15 cellular contexts compared by ENCODE assay signal in the genomic region with DNA sequence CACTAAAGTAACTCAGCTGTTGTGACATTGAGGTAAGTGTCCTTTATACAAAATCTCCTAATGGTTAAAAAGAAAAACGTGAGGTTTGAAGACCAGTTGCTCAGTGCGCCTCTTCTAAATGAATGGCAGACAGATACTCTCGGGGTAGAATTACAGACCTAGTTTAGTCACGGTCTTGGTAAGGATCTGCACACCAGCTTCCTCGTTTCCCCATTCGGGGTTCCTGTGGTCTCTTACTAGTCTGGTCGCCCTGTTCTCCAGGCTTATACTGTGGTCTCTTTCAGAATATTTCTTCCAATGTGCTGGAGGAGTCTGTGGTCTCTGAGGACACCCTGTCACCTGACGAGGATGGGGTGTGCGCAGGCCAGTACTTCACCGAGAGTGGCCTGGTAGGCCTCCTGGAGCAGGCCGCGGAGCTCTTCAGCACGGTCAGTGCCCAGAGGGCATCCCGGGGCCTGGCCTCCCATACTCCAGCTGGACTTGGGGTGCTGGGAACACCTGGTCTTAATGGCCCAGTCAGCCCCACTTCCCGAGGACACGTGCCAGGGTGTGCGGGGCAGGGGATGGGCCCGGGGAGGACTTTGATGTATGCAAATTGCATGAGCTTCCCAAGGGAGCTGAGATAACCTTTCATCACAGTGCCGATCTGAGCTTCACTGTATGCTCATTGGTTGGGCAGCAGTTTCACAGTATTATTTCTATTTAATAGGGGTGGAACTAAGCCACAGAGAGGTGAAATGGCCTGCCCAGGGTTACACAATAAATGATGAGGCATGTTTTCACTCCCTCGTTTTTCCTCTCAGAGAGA.
DNase-seq lines count a peak whose midpoint lies in the region; ATAC-seq, FAIRE-seq and TF ChIP-seq lines count a peak whose summit lies in the region.
"Had no signal": no experiment of that assay in that cellular context is flagged by ENCODE, and none has a peak within 500 bp of the region (broad histone marks: within the 10 kb centered on the region; RNA-seq: fewer than 3 reads in every experiment).

No MANE protein-coding gene starts in this region.

- H3K36me3 ChIP-seq in IMR-90 (ENCODE audit: control insufficient read depth, insufficient read depth, low read length) (no peaks in the 10 kb centered on the region), spleen (peaks cover 3 to 100% (median 96%) of the 10 kb centered on the region in 6 donors)

- no peak for TF ChIP-seq RAD21 in IMR-90 (IDR thresholded peaks at IDR 0.05; ENCODE audit: low read length)

- H3K79me1 ChIP-seq in IMR-90 (ENCODE audit: low read depth in 1 of 2, low read length in 2 of 2) = no peaks in the 10 kb centered on the region

- H2AFZ ChIP-seq in IMR-90 (replicated peaks; ENCODE audit: low read length, poor library complexity) = no peak overlapping the region

- no peak overlapping the region; the same call in 1 of the 2 replicates for H2AK5ac ChIP-seq in IMR-90 (ENCODE audit: low read depth, low read length)

- peaks cover 2% of the 10 kb centered on the region for H3K4me1 Mint-ChIP-seq in activated naive CD8-positive, alpha-beta T cell treated with anti-CD3 and anti-CD28 coated beads for 36 hours
- H3K4me1 Mint-ChIP-seq: natural killer cell had no signal

- POLR2A ChIA-PET in IMR-90 (lab: Charles Lee; ENCODE audit: unreplicated experiment) = interaction anchor here (0.6 kb wide), 1 partner anchor 252 kb away, joined by 3 read pairs; no protein-coding TSS in a partner anchor

- DNase-seq in IMR-90 (no peak), cardiac fibroblast (ENCODE audit: low read depth in 2 of 2) (peak; percentile 56 to 86), kidney glomerular epithelial cell (lab: John Stamatoyannopoulos, UW) (peak; percentile 78), spleen (peak; percentile 64), NCI-H1694 (lab: John Stamatoyannopoulos, UW) (no peak), cortex of kidney (lab: John Stamatoyannopoulos, UW) (no peak), frontal cortex (ENCODE audit: low spot score in 2 of 2) (no peak)
- no peak for DNase-seq in activated naive CD8-positive, alpha-beta T cell treated with anti-CD3 and anti-CD28 coated beads for 36 hours
- DNase-seq: activated T-cell treated with anti-CD3 and anti-CD28 coated beads, Interleukin-2, amount 50 U/mL, for 1 hour; H9; natural killer cell; NCI-H1048; stimulated activated CD4-positive, alpha-beta T cell treated with anti-CD3 and anti-CD28 coated beads, Interleukin-12 subunit alpha, Interleukin-12 subunit beta, amount 100 ng/mL, for 4 hours had no signal

- H3K4me2 ChIP-seq in IMR-90 (ENCODE audit: low read depth, low read length) = no peak overlapping the region

- no peak overlapping the region for H2BK20ac ChIP-seq in IMR-90 (ENCODE audit: low read depth, low read length)

- H4K8ac ChIP-seq in IMR-90 (ENCODE audit: low read depth in 2 of 2, low read length in 2 of 2) = peak overlapping the region in 1 of 2 experiments; percentile 60; a peak in 1 of 4 replicates

- no peak overlapping the region for H3K56ac ChIP-seq in IMR-90 (ENCODE audit: extremely low read depth, insufficient read depth, low read length)

- H3K27ac Mint-ChIP-seq in activated naive CD8-positive, alpha-beta T cell treated with anti-CD3 and anti-CD28 coated beads for 36 hours = no peak overlapping the region
- H3K27ac Mint-ChIP-seq: H9 had no signal

- H3K4ac ChIP-seq in IMR-90 (ENCODE audit: low read depth, low read length) = no peak overlapping the region

- H3K9ac ChIP-seq in IMR-90 (ENCODE audit: low read depth, low read length) = no peak overlapping the region

- peak overlapping the region; percentile 3; the same call in 1 of the 3 replicates for H2BK15ac ChIP-seq in IMR-90 (ENCODE audit: low read depth, low read length)

- TF ChIP-seq POLR2A in IMR-90 (IDR thresholded peaks at IDR 0.05; ENCODE audit: low read depth, low read length) (no peak), spleen (IDR thresholded peaks at IDR 0.05) (no peak)

- H3K18ac ChIP-seq in IMR-90 (ENCODE audit: low read depth, low read length) = peak overlapping the region; percentile 64; the same call in 1 of the 2 replicates

- no peak overlapping the region; the same call in 1 of the 2 replicates for H4K91ac ChIP-seq in IMR-90 (ENCODE audit: insufficient read depth, low read depth, low read length)

- CTCF ChIA-PET in IMR-90 (lab: Yijun Ruan, JAX) = no interaction called here

- H3K4me3 Mint-ChIP-seq in activated naive CD8-positive, alpha-beta T cell treated with anti-CD3 and anti-CD28 coated beads for 36 hours = no peak overlapping the region
- H3K4me3 Mint-ChIP-seq: H9, natural killer cell had no signal

- no peaks in the 10 kb centered on the region for H4K20me1 ChIP-seq in IMR-90 (ENCODE audit: insufficient read depth, low read length)

- H3K9me1 ChIP-seq in IMR-90 (ENCODE audit: insufficient read depth, low read length) = peaks cover 3% of the 10 kb centered on the region; the same call in 1 of the 2 replicates

- in situ Hi-C loops in IMR-90 (cut with MboI; ENCODE audit: low sequenced_read_pairs) = no loop called here

- no peak for TF ChIP-seq CTCF in IMR-90 (conservative IDR thresholded peaks at IDR 0.05; ENCODE audit: low read depth, low read length)
- no peak for TF ChIP-seq CTCF in cardiac fibroblast (IDR thresholded peaks at IDR 0.05; ENCODE audit: low read depth, low read length)
- no peak for TF ChIP-seq CTCF in spleen (IDR thresholded peaks at IDR 0.05 in 8 of 11, conservative IDR thresholded peaks at IDR 0.05 in 3 of 11)

- dilution Hi-C loops in IMR-90 (cut with HindIII; ENCODE audit: low sequenced_read_pairs, unreplicated experiment) = no loop called here

- H3K4me3 ChIP-seq in IMR-90 (ENCODE audit: insufficient read depth, low read depth, low read length) (no peak overlapping the region), cardiac fibroblast (replicated peaks in 1 of 2; ENCODE audit: low read depth in 2 of 2, low read length in 2 of 2) (no peak overlapping the region), spleen (no peak overlapping the region)
- H3K4me3 ChIP-seq: body of pancreas had no signal

- intact Hi-C loops in IMR-90 (cut with micrococcal nuclease) = loop anchor here (5.0 to 10.0 kb wide), 2 partner anchors 54 to 313 kb away; no protein-coding TSS in a partner anchor
- intact Hi-C loops in spleen (cut with DNase I; ENCODE audit: low total_unique reads) = no loop called here

- peaks cover 24% of the 10 kb centered on the region for H3K36me3 Mint-ChIP-seq in activated naive CD8-positive, alpha-beta T cell treated with anti-CD3 and anti-CD28 coated beads for 36 hours

- H3K27me3 ChIP-seq in IMR-90 (ENCODE audit: control insufficient read depth, insufficient read depth, low read length) (peaks cover 2% of the 10 kb centered on the region), spleen (replicated peaks in 1 of 7) (no peaks in the 10 kb centered on the region)
- H3K27me3 ChIP-seq: body of pancreas had no signal

- H3K9me3 ChIP-seq in IMR-90 (ENCODE audit: control insufficient read depth, insufficient read depth, low read length) (no peaks in the 10 kb centered on the region), spleen (no peaks in the 10 kb centered on the region)
- H3K9me3 ChIP-seq: body of pancreas had no signal

- 93% methylated on average over 6 of the region's 20 CpGs; no CpG with 5 or more reads in 1 of the 2 experiments for WGBS in IMR-90 (ENCODE audit: extremely low coverage in 2 of 2, insufficient read length in 1 of 2), 2 experiments
- 75 to 86% (median 79%) methylated on average over 16 to 20 of the region's 20 CpGs for WGBS in spleen, 5 donors

- no peak overlapping the region for H2BK5ac ChIP-seq in IMR-90 (ENCODE audit: low read depth, low read length, poor library complexity, severe bottlenecking)

- ATAC-seq in IMR-90 (ENCODE audit: low read depth) = peak; percentile 9
- ATAC-seq: body of pancreas had no signal

- BruUV-seq in IMR-90 (replicated peaks; lab: Mats Ljungman, UMichigan) = no TSS peak

- no peak overlapping the region for H2BK120ac ChIP-seq in IMR-90 (ENCODE audit: low read depth, low read length)

- FAIRE-seq in frontal cortex (lab: Jason Lieb, UNC) = no peak

- H3K9me3 Mint-ChIP-seq in activated naive CD8-positive, alpha-beta T cell treated with anti-CD3 and anti-CD28 coated beads for 36 hours = no peaks in the 10 kb centered on the region
- H3K9me3 Mint-ChIP-seq: natural killer cell had no signal

- peak overlapping the region; percentile 98; the same call in 1 of the 2 replicates for H3K27ac ChIP-seq in IMR-90 (ENCODE audit: insufficient read depth, low read length)
- H3K27ac ChIP-seq in spleen = peak overlapping the region in 2 of 8 donors; percentile 29 to 35
- H3K27ac ChIP-seq: C4-2B had no signal

- H3K23ac ChIP-seq in IMR-90 (ENCODE audit: low read depth, low read length) = no peak overlapping the region

- H2AK9ac ChIP-seq in IMR-90 (replicated peaks; ENCODE audit: low read depth, low read length, poor library complexity) = no peak overlapping the region

- peaks cover 13% of the 10 kb centered on the region for H3K4me1 ChIP-seq in IMR-90 (ENCODE audit: control insufficient read depth, insufficient read depth, low read length)
- H3K4me1 ChIP-seq in spleen = no peaks in the 10 kb centered on the region

- no peak overlapping the region for H3K14ac ChIP-seq in IMR-90 (replicated peaks; ENCODE audit: low read depth, low read length)

- H3K27me3 Mint-ChIP-seq in activated naive CD8-positive, alpha-beta T cell treated with anti-CD3 and anti-CD28 coated beads for 36 hours = no peaks in the 10 kb centered on the region

- peak overlapping the region; percentile 42; the same call in 1 of the 2 replicates for H4K5ac ChIP-seq in IMR-90 (ENCODE audit: low read depth, low read length)

TF ChIP-seq in IMR-90, 13 proteins besides CTCF, POLR2A, EP300 and RAD21 (continues in another document):
- TF ChIP-seq NFE2L2 (IDR thresholded peaks at IDR 0.05; ENCODE audit: low read depth, low read length) (no peak), MAFK (IDR thresholded peaks at IDR 0.05; ENCODE audit: low read depth, low read length) (no peak), FOS (IDR thresholded peaks at IDR 0.05; ENCODE audit: low read depth, low read length) (no peak), SMC3 (IDR thresholded peaks at IDR 0.05; ENCODE audit: low read depth, low read length) (no peak), BHLHE40 (IDR thresholded peaks at IDR 0.05; ENCODE audit: low read depth, low read length) (no peak), CHD1 (IDR thresholded peaks at IDR 0.05; ENCODE audit: low read depth, low read length) (no peak), MAZ (IDR thresholded peaks at IDR 0.05; ENCODE audit: borderline replicate concordance, low read depth, low read length) (no peak)
- TF ChIP-seq, protein P1, sequence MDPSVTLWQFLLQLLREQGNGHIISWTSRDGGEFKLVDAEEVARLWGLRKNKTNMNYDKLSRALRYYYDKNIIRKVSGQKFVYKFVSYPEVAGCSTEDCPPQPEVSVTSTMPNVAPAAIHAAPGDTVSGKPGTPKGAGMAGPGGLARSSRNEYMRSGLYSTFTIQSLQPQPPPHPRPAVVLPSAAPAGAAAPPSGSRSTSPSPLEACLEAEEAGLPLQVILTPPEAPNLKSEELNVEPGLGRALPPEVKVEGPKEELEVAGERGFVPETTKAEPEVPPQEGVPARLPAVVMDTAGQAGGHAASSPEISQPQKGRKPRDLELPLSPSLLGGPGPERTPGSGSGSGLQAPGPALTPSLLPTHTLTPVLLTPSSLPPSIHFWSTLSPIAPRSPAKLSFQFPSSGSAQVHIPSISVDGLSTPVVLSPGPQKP (IDR thresholded peaks at IDR 0.05; ENCODE audit: borderline replicate concordance, low read depth, low read length) = no peak

Comparison
In these comparisons a context has a peak if more than half of its experiments do, and no peak if none do; other contexts are left out.
1. DNase-seq: peak in cardiac fibroblast (2 of 2), kidney glomerular epithelial cell (single experiment) and spleen (single experiment); none in IMR-90 (single experiment), NCI-H1694 (single experiment), cortex of kidney (single experiment), activated naive CD8-positive, alpha-beta T cell treated with anti-CD3 and anti-CD28 coated beads for 36 hours (single experiment) and frontal cortex (0 of 2).